In genomic region chr11:64341851-64342791, GRCh38 we compare ENCODE assay signal across 8 cellular contexts. TPM values are rescaled to one million over a fixed set of nuclear protein-coding genes. Genes with fewer than 3 reads are reported as not detected.
DNase-seq lines count a peak whose midpoint lies in the region; ATAC-seq and TF ChIP-seq lines count a peak whose summit lies in the region.

No MANE protein-coding gene starts in this region.

- no peaks in the 10 kb centered on the region for H3K36me3 ChIP-seq in WERI-Rb-1
- H3K36me3 ChIP-seq in skeletal muscle tissue (ENCODE audit: control insufficient read depth in 3 of 3, insufficient read depth in 3 of 3, low read length in 3 of 3): no peaks in the 10 kb centered on the region

- peak overlapping the region; percentile 72 to 91 (median 85) for H3K9ac ChIP-seq in skeletal muscle tissue (ENCODE audit: low read depth in 1 of 3, low read length in 3 of 3)

- H3K9me3 ChIP-seq in WERI-Rb-1 (ENCODE audit: severe bottlenecking) (no peaks in the 10 kb centered on the region), skeletal muscle tissue (ENCODE audit: control insufficient read depth in 3 of 3, low read length in 3 of 3) (no peaks in the 10 kb centered on the region)

- in situ Hi-C loops in T47D (cut with HindIII; ENCODE audit: low pct_unique_long_range_greater_than_20kb, low sequenced_read_pairs): no loop called here

- H3K4me3 ChIP-seq in WERI-Rb-1 (ENCODE audit: low read depth, low read length) (peak overlapping the region; percentile 43), skeletal muscle tissue (ENCODE audit: low read length in 3 of 3) (peak overlapping the region; percentile 62 to 73 (median 73))

- DNase-seq in Ammon's horn (ENCODE audit: low spot score) (peak; percentile 85), NCI-H2029 (lab: John Stamatoyannopoulos, UW) (peak; percentile 81), WERI-Rb-1 (peak; percentile 94), T47D (ENCODE audit: low read depth in 1 of 2, low spot score in 1 of 2) (peak; percentile 99 to 100), iPS-NIHi11 (ENCODE audit: low spot score) (peak; percentile 96), NCI-H2227 treated with DMSO at 0.1 percent for 48 hours (lab: John Stamatoyannopoulos, UW) (no peak)

- no peaks in the 10 kb centered on the region for H3K27me3 ChIP-seq in WERI-Rb-1 (ENCODE audit: insufficient read depth, low read depth, severe bottlenecking)
- no peaks in the 10 kb centered on the region for H3K27me3 ChIP-seq in skeletal muscle tissue (ENCODE audit: control insufficient read depth in 3 of 3, insufficient read depth in 3 of 3, low read length in 3 of 3)

- TF ChIP-seq CTCF in WERI-Rb-1 (IDR thresholded peaks at IDR 0.05; ENCODE audit: low read depth, low read length): peak; percentile 41

- H3K27ac ChIP-seq in WERI-Rb-1 (peak overlapping the region; percentile 99), skeletal muscle tissue (ENCODE audit: low read depth, low read length) (peak overlapping the region; percentile 51)

- peak; percentile 45 for ATAC-seq in GM21786 (IDR thresholded peaks at IDR 0.05; ENCODE audit: unreplicated experiment)

- peaks cover 6 to 11% (median 7%) of the 10 kb centered on the region in 3 donors for H3K4me1 ChIP-seq in skeletal muscle tissue (ENCODE audit: control insufficient read depth in 3 of 3, insufficient read depth in 3 of 3, low read length in 3 of 3)

RNA-seq across cellular contexts. Expression of gene CCDC88B, which starts 2.1 kb away (rescaled TPM):
- total RNA-seq in skeletal muscle tissue: 2.6 TPM

RNA-seq across cellular contexts. Expression of gene RPS6KA4, which starts 16.8 kb away (rescaled TPM):
- 13.6 TPM for total RNA-seq in skeletal muscle tissue

RNA-seq across cellular contexts. Expression of gene PRDX5, which starts 24.2 kb away (rescaled TPM):
- 144 TPM for total RNA-seq in skeletal muscle tissue

RNA-seq across cellular contexts. Expression of gene TRMT112, which starts 24.8 kb away (rescaled TPM):
- 247 TPM for total RNA-seq in skeletal muscle tissue

RNA-seq across cellular contexts. Expression of gene ESRRA, which starts 36.8 kb away (rescaled TPM):
- total RNA-seq in skeletal muscle tissue: 35.0 TPM
